ENCODE assay signal across 25 cellular contexts in genomic region chr6:111176763-111177099, GRCh38.
DNase-seq lines count a peak whose midpoint lies in the region; ATAC-seq, FAIRE-seq and TF ChIP-seq lines count a peak whose summit lies in the region.
"Had no signal": no experiment of that assay in that cellular context is flagged by ENCODE, and none has a peak within 500 bp of the region (broad histone marks: within the 10 kb centered on the region; RNA-seq: fewer than 3 reads in every experiment).

No MANE protein-coding gene starts in this region.

- H3K4me2 ChIP-seq in HepG2 (ENCODE audit: low read depth, low read length) = no peak overlapping the region
- H3K4me2 ChIP-seq: A549; BLaER1 treated with 17β-estradiol and CSF1 and Interleukin-3, amounts not matched to agents 10 nM and 100 nM; GM23338 had no signal

- H2AFZ ChIP-seq in HepG2 (ENCODE audit: low read length) = no peak overlapping the region
- H2AFZ ChIP-seq: GM23338 had no signal

- no peaks in the 10 kb centered on the region for H3K27me3 Mint-ChIP-seq in nephron (ENCODE audit: low read depth)
- H3K27me3 Mint-ChIP-seq: CD4-positive, alpha-beta T cell had no signal

- H3K27ac ChIP-seq in body of pancreas (peak overlapping the region; percentile 30 to 78 (median 66)), HepG2 (ENCODE audit: extremely low read length, insufficient read depth, low read length) (peak overlapping the region; percentile 24), stomach (peak overlapping the region in 3 of 5 donors; percentile 3 to 50 (median 24)), prostate gland (no peak overlapping the region)
- H3K27ac ChIP-seq: A549; BLaER1 treated with 17β-estradiol and CSF1 and Interleukin-3, amounts not matched to agents 10 nM and 100 nM had no signal

- DNase-seq in body of pancreas (peak in 2 of 4 donors; percentile 18 to 27), HepG2 (ENCODE audit: low spot score) (no peak), stomach (no peak), prostate gland (ENCODE audit: low spot score) (no peak), iPS-NIHi11 (ENCODE audit: low spot score) (no peak)
- DNase-seq: 8988T; ACHN; AML-193; BE2C; Calu3; CD4-positive, alpha-beta T cell; CD8-positive, alpha-beta memory T cell; DMS53; DMS79 treated with DMSO at 0.1 percent for 48 hours; GF-D8; H9 had no signal

- in situ Hi-C loops in HepG2 (cut with HindIII; ENCODE audit: extremely low pct_ligation_motif_present, low pct_unique_long_range_greater_than_20kb) = no loop called here

- BruUV-seq in HepG2 (replicated peaks; lab: Mats Ljungman, UMichigan) = no TSS peak

- CTCF ChIA-PET in HepG2 (lab: Yijun Ruan, JAX; ENCODE audit: low intra/inter-chr PET ratio, low total read pairs) = no interaction called here

- H3K4me3 Mint-ChIP-seq in nephron = no peak overlapping the region
- H3K4me3 Mint-ChIP-seq: CD14-positive monocyte; CD4-positive, alpha-beta T cell; CD8-positive, alpha-beta memory T cell; GM23338; H9 had no signal

- H3K4me1 Mint-ChIP-seq in nephron = no peaks in the 10 kb centered on the region
- H3K4me1 Mint-ChIP-seq: CD14-positive monocyte had no signal

- no peaks in the 10 kb centered on the region for H4K20me1 ChIP-seq in HepG2 (ENCODE audit: insufficient read depth, low read length)

- WGBS in body of pancreas, 2 donors = 43 to 58% methylated on average over 2 of the region's 2 CpGs
- 90% methylated on average over 2 of the region's 2 CpGs for WGBS in HepG2 (ENCODE audit: low lambda C conversion rate)
- 46 to 84% (median 64%) methylated on average over 2 of the region's 2 CpGs for WGBS in stomach, 5 donors
- 96% methylated on average over 2 of the region's 2 CpGs for WGBS in prostate gland

- no peak for TF ChIP-seq POLR2A in body of pancreas (IDR thresholded peaks at IDR 0.05)
- TF ChIP-seq POLR2A in HepG2 (IDR thresholded peaks at IDR 0.05; ENCODE audit: insufficient read depth in 1 of 2, low read depth in 2 of 2, low read length in 2 of 2) = no peak
- TF ChIP-seq POLR2A in stomach (IDR thresholded peaks at IDR 0.05) = no peak
- no peak for TF ChIP-seq POLR2A in prostate gland (IDR thresholded peaks at IDR 0.05)

- intact Hi-C loops in body of pancreas (cut with DNase I) (no loop called here), HepG2 (cut with micrococcal nuclease; ENCODE audit: unreplicated experiment) (no loop called here), stomach (cut with DNase I; ENCODE audit: low total_unique reads) (no loop called here), prostate gland (cut with DNase I) (no loop called here)

- H3K9me3 Mint-ChIP-seq in nephron = no peaks in the 10 kb centered on the region
- H3K9me3 Mint-ChIP-seq: CD14-positive monocyte; CD4-positive, alpha-beta T cell; CD8-positive, alpha-beta memory T cell; GM23338; H9 had no signal

- TF ChIP-seq RAD21 in HepG2 (CRISPR knock-in tag; IDR thresholded peaks at IDR 0.05) = no peak

- H3K27me3 ChIP-seq in body of pancreas = no peaks in the 10 kb centered on the region
- no peaks in the 10 kb centered on the region for H3K27me3 ChIP-seq in HepG2 (ENCODE audit: control insufficient read depth in 1 of 2, insufficient read depth in 2 of 2, low read length in 2 of 2)
- H3K27me3 ChIP-seq in stomach = no peaks in the 10 kb centered on the region
- no peaks in the 10 kb centered on the region for H3K27me3 ChIP-seq in prostate gland (replicated peaks; ENCODE audit: insufficient read depth)
- H3K27me3 ChIP-seq: BE2C; BLaER1 treated with 17β-estradiol and CSF1 and Interleukin-3, amounts not matched to agents 10 nM and 100 nM had no signal

- ATAC-seq in body of pancreas = peak; percentile 67
- ATAC-seq in HepG2 = peak; percentile 54; the same call in 2 of the 3 replicates
- no peak for ATAC-seq in GM21390 (IDR thresholded peaks at IDR 0.05; ENCODE audit: unreplicated experiment)
- ATAC-seq: A549, GM23338, HCT116 had no signal

- H3K9me3 ChIP-seq in body of pancreas (no peaks in the 10 kb centered on the region), HepG2 (ENCODE audit: low read length) (no peaks in the 10 kb centered on the region), stomach (no peaks in the 10 kb centered on the region), prostate gland (no peaks in the 10 kb centered on the region)
- H3K9me3 ChIP-seq: A549; BE2C; BLaER1 treated with 17β-estradiol and CSF1 and Interleukin-3, amounts not matched to agents 10 nM and 100 nM had no signal

- H3K36me3 ChIP-seq in body of pancreas (replicated peaks in 1 of 2; ENCODE audit: insufficient read depth in 1 of 2, low read depth in 2 of 2) (no peaks in the 10 kb centered on the region), HepG2 (replicated peaks in 1 of 2; ENCODE audit: control insufficient read depth in 1 of 2, insufficient read depth in 2 of 2, low read length in 2 of 2) (peaks cover 0 to 2% of the 10 kb centered on the region in 2 experiments; a peak in 1 of 5 replicates), stomach (no peaks in the 10 kb centered on the region), prostate gland (no peaks in the 10 kb centered on the region)
- H3K36me3 ChIP-seq: BE2C had no signal

- no peaks in the 10 kb centered on the region for H3K36me3 Mint-ChIP-seq in nephron (ENCODE audit: low read depth)
- H3K36me3 Mint-ChIP-seq: CD14-positive monocyte had no signal

- peaks cover 55% of the 10 kb centered on the region for H3K4me1 ChIP-seq in body of pancreas
- H3K4me1 ChIP-seq in HepG2 (ENCODE audit: insufficient read depth, low read length) = peaks cover 21% of the 10 kb centered on the region
- H3K4me1 ChIP-seq in stomach = peaks cover 8 to 18% (median 15%) of the 10 kb centered on the region in 4 donors
- H3K4me1 ChIP-seq in prostate gland (replicated peaks) = no peaks in the 10 kb centered on the region
- H3K4me1 ChIP-seq: A549, BE2C had no signal

- TF ChIP-seq CTCF in body of pancreas (IDR thresholded peaks at IDR 0.05) = no peak
- no peak for TF ChIP-seq CTCF in HepG2 (CRISPR knock-in tag; IDR thresholded peaks at IDR 0.05)
- no peak for TF ChIP-seq CTCF in nephron (IDR thresholded peaks at IDR 0.05; ENCODE audit: unreplicated experiment in 3 of 3)
- TF ChIP-seq CTCF in stomach (IDR thresholded peaks at IDR 0.05) = no peak
- no peak for TF ChIP-seq CTCF in prostate gland (IDR thresholded peaks at IDR 0.05)

- H3K4me3 ChIP-seq in body of pancreas (no peak overlapping the region), HepG2 (replicated peaks in 1 of 3; ENCODE audit: insufficient read depth in 1 of 3, low read depth in 2 of 3, low read length in 3 of 3) (no peak overlapping the region), stomach (no peak overlapping the region), prostate gland (no peak overlapping the region)
- H3K4me3 ChIP-seq: A549; BLaER1 treated with 17β-estradiol and CSF1 and Interleukin-3, amounts not matched to agents 10 nM and 100 nM; GM23338 had no signal

- H3K9ac ChIP-seq in HepG2 (ENCODE audit: insufficient read depth, low read depth, low read length) = no peak overlapping the region
- H3K9ac ChIP-seq: BLaER1 treated with 17β-estradiol and CSF1 and Interleukin-3, amounts not matched to agents 10 nM and 100 nM had no signal

- POLR2A ChIA-PET in HepG2 (lab: Yijun Ruan, JAX) = no interaction called here

- TF ChIP-seq EP300 in HepG2 (IDR thresholded peaks at IDR 0.05; ENCODE audit: low read depth in 2 of 2, low read length in 2 of 2) (no peak), HepG2 (CRISPR knock-in tag; IDR thresholded peaks at IDR 0.05; ENCODE audit: borderline replicate concordance) (no peak), stomach (IDR thresholded peaks at IDR 0.05) (no peak)

- peak overlapping the region in 2 of 3 experiments; percentile 55 to 73 for H3K27ac Mint-ChIP-seq in nephron
- H3K27ac Mint-ChIP-seq: CD14-positive monocyte; CD4-positive, alpha-beta T cell; CD8-positive, alpha-beta memory T cell; GM23338 had no signal

- H3K79me2 ChIP-seq in HepG2 (ENCODE audit: insufficient read depth, low read length) = no peaks in the 10 kb centered on the region

- no peak for FAIRE-seq in HepG2 (lab: Jason Lieb, UNC)
- FAIRE-seq: A549, GM12891, GM18507 had no signal

TF ChIP-seq in HepG2, 621 proteins besides CTCF, POLR2A, EP300 and RAD21:
- TF ChIP-seq ELF3 (CRISPR knock-in tag; IDR thresholded peaks at IDR 0.05) (no peak), ZNF576 (CRISPR knock-in tag; IDR thresholded peaks at IDR 0.05) (no peak)

Comparison
In these comparisons a context has a peak if more than half of its experiments do, and no peak if none do; other contexts are left out.
1. H3K27ac ChIP-seq: peak in body of pancreas (4 of 4), HepG2 (single experiment) and stomach (3 of 5); none in prostate gland (0 of 2).